8 cellular contexts compared by ENCODE assay signal in the genomic region with DNA sequence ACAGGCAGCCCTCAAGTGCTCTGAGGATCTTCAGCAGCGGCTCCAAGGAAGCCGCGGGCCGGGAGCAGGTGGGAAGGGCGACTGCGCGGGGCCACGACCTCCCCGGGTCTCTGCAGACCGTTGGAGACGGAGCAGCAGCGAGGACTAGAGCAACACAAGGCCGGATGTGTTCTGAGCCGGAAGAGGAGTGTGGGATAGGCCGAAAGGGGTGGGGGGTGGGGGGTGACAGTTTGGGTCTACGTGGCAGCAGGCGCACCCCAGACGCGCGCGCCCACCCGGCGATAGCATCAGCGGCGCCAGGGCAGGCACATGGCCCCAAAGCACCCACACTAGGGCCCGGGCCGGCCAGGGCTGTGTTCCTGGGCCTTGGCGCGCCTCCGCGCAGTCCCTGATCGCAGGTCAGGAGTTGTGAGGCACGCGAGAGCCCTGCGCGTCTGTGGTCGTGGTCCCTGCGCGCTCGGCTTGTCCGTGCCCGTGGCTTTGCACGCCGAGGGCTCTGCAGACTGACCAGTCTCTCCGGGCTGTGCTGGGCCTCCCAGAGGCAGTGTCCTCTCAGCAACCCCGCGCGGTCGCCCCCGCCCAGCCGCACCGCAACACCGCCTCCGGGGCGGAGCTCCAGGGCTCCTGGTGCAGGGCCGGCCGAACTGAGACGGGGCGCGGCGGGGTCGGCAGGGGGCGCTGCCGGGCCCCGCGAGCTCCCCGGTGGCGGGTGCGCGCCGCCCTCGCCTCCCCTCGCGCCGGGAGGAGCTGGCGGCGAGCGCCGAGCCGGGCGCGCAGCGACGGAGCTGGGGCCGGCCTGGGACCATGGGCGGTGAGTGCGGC. TPM values are rescaled to one million over a fixed set of nuclear protein-coding genes. Genes with fewer than 3 reads are reported as not detected.
DNase-seq lines count a peak whose midpoint lies in the region; TF ChIP-seq lines count a peak whose summit lies in the region.

A gene with protein sequence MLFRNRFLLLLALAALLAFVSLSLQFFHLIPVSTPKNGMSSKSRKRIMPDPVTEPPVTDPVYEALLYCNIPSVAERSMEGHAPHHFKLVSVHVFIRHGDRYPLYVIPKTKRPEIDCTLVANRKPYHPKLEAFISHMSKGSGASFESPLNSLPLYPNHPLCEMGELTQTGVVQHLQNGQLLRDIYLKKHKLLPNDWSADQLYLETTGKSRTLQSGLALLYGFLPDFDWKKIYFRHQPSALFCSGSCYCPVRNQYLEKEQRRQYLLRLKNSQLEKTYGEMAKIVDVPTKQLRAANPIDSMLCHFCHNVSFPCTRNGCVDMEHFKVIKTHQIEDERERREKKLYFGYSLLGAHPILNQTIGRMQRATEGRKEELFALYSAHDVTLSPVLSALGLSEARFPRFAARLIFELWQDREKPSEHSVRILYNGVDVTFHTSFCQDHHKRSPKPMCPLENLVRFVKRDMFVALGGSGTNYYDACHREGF (plus strand): TSS at position 725 of the 822 bp plus-strand sequence. CDS start 28,351 bp downstream, outside the sequence.

- H3K4me3 Mint-ChIP-seq in activated naive CD4-positive, alpha-beta T cell treated with anti-CD3 and anti-CD28 coated beads, Interleukin-2, amount 50 U/mL, for 24 hours, result peak within 1 kb of the TSS; percentile 93

- H3K27me3 ChIP-seq in GM06990 (replicated peaks; ENCODE audit: control insufficient read depth, insufficient read depth, low read length) (no peaks in the 10 kb centered on the region; the same call in none of the 2 replicates), HAP-1 (ENCODE audit: low read depth) (no peaks in the 10 kb centered on the region), SK-N-SH (ENCODE audit: insufficient read depth) (no peaks in the 10 kb centered on the region), parathyroid adenoma (ENCODE audit: control insufficient read depth, insufficient read depth, low read length) (no peaks in the 10 kb centered on the region), tibial nerve (no peaks in the 10 kb centered on the region)

- H2AFZ ChIP-seq in SK-N-SH (ENCODE audit: low read depth) (peak within 1 kb of the TSS; percentile 83), parathyroid adenoma (peak within 1 kb of the TSS; percentile 99)

- H3K4me3 ChIP-seq in GM06990 (replicated peaks; ENCODE audit: low read depth, low read length) (peak within 1 kb of the TSS; percentile 74), HAP-1 (peak within 1 kb of the TSS; percentile 74), SK-N-SH (ENCODE audit: low read depth in 2 of 2, low read length in 1 of 2) (peak within 1 kb of the TSS; percentile 74 to 79), parathyroid adenoma (ENCODE audit: low read depth, low read length) (peak within 1 kb of the TSS; percentile 58), tibial nerve (peak within 1 kb of the TSS; percentile 71 to 89 (median 80))

- in situ Hi-C loops in HAP-1 (cut with MboI; ENCODE audit: low sequenced_read_pairs), result no loop called here

- H3K27ac ChIP-seq in SK-N-SH (ENCODE audit: low read depth in 2 of 2, low read length in 1 of 2) (peak within 1 kb of the TSS in 1 of 2 experiments; percentile 84; a peak in 2 of 4 replicates), parathyroid adenoma (peak within 1 kb of the TSS; percentile 59), tibial nerve (peak within 1 kb of the TSS; percentile 76 to 90 (median 86))

- H3F3A ChIP-seq in SK-N-SH (replicated peaks; ENCODE audit: insufficient read depth), result no peaks in the 10 kb centered on the region

- H3K79me2 ChIP-seq in SK-N-SH (ENCODE audit: insufficient read depth) (no peaks in the 10 kb centered on the region), parathyroid adenoma (peaks cover 3% of the 10 kb centered on the region)

- H3K9me3 Mint-ChIP-seq in activated naive CD4-positive, alpha-beta T cell treated with anti-CD3 and anti-CD28 coated beads, Interleukin-2, amount 50 U/mL, for 24 hours, result no peaks in the 10 kb centered on the region

- peak; percentile 87 for DNase-seq in GM06990 (ENCODE audit: extremely low read depth, insufficient read length)
- peak; percentile 75 to 93 for DNase-seq in HAP-1 (ENCODE audit: low spot score in 2 of 2)
- DNase-seq in M059J (ENCODE audit: low read depth), result peak; percentile 91
- DNase-seq in SK-N-SH, result peak; percentile 96
- peak; percentile 78 to 98 (median 94) for DNase-seq in head of caudate nucleus
- peak; percentile 85 to 88 for DNase-seq in tibial nerve (ENCODE audit: low spot score in 2 of 2)

- no peaks in the 10 kb centered on the region for H3K9me3 ChIP-seq in HAP-1
- no peaks in the 10 kb centered on the region for H3K9me3 ChIP-seq in SK-N-SH
- no peaks in the 10 kb centered on the region for H3K9me3 ChIP-seq in parathyroid adenoma (ENCODE audit: control insufficient read depth, low read length)
- no peaks in the 10 kb centered on the region for H3K9me3 ChIP-seq in tibial nerve

- CTCF ChIA-PET in SK-N-SH (lab: Yijun Ruan, JAX), result interaction anchor here (0.5 to 4.2 kb wide), 44 partner anchors 9 to 1558 kb away, joined by 3 to 59 read pairs (median 4); partner anchors contain the start of gene SPSB4

- peak; percentile 25 to 57 for TF ChIP-seq POLR2A in tibial nerve (IDR thresholded peaks at IDR 0.05)

- H3K9ac ChIP-seq in SK-N-SH (peak within 1 kb of the TSS; percentile 60), parathyroid adenoma (peak within 1 kb of the TSS; percentile 23)

- TF ChIP-seq RAD21 in SK-N-SH (IDR thresholded peaks at IDR 0.05; ENCODE audit: low read length), result peak; percentile 57

- peak within 1 kb of the TSS; percentile 96 for H3K27ac Mint-ChIP-seq in activated naive CD4-positive, alpha-beta T cell treated with anti-CD3 and anti-CD28 coated beads, Interleukin-2, amount 50 U/mL, for 24 hours

- peaks cover 58% of the 10 kb centered on the region for H3K4me1 Mint-ChIP-seq in activated naive CD4-positive, alpha-beta T cell treated with anti-CD3 and anti-CD28 coated beads, Interleukin-2, amount 50 U/mL, for 24 hours

- POLR2A ChIA-PET in SK-N-SH (lab: Yijun Ruan, JAX), result interaction anchor here (0.6 to 0.9 kb wide), 4 partner anchors 44 to 71 kb away, joined by 3 to 7 read pairs (median 4); no protein-coding TSS in a partner anchor

- peak within 1 kb of the TSS; percentile 96 for H3K4me2 ChIP-seq in SK-N-SH
- peak within 1 kb of the TSS; percentile 84 for H3K4me2 ChIP-seq in parathyroid adenoma (ENCODE audit: low read length)

- TF ChIP-seq EP300 in SK-N-SH (IDR thresholded peaks at IDR 0.05; ENCODE audit: borderline replicate concordance in 1 of 2, low read depth in 1 of 2, low read length in 1 of 2), result no peak
- peak in 1 of 2 donors; percentile 75 for TF ChIP-seq EP300 in tibial nerve (IDR thresholded peaks at IDR 0.05)

- peaks cover 1% of the 10 kb centered on the region for H3K36me3 Mint-ChIP-seq in activated naive CD4-positive, alpha-beta T cell treated with anti-CD3 and anti-CD28 coated beads, Interleukin-2, amount 50 U/mL, for 24 hours

- WGBS in SK-N-SH (ENCODE audit: low lambda C conversion rate), result 65% methylated on average over 24 of the region's 87 CpGs
- 0 to 1% methylated on average over 24 to 26 of the region's 87 CpGs for WGBS in tibial nerve, 2 donors

- H3K36me3 ChIP-seq in GM06990 (ENCODE audit: control insufficient read depth, insufficient read depth, low read length) (no peaks in the 10 kb centered on the region), HAP-1 (replicated peaks) (peaks cover 3% of the 10 kb centered on the region), SK-N-SH (replicated peaks in 1 of 2; ENCODE audit: control insufficient read depth in 1 of 2, insufficient read depth in 2 of 2, low read length in 1 of 2) (peaks cover 0 to 6% of the 10 kb centered on the region in 2 experiments), parathyroid adenoma (ENCODE audit: control insufficient read depth, insufficient read depth, low read length) (no peaks in the 10 kb centered on the region), tibial nerve (peaks cover 0 to 7% (median 0%) of the 10 kb centered on the region in 3 donors)

- H4K20me1 ChIP-seq in SK-N-SH (ENCODE audit: insufficient read depth), result no peaks in the 10 kb centered on the region

- TF ChIP-seq CTCF in GM06990 (IDR thresholded peaks at IDR 0.05; ENCODE audit: insufficient read depth, low read length, poor library complexity, severe bottlenecking), result peak; percentile 33
- TF ChIP-seq CTCF in SK-N-SH (IDR thresholded peaks at IDR 0.05), result peak; percentile 58
- peak; percentile 59 for TF ChIP-seq CTCF in parathyroid adenoma (IDR thresholded peaks at IDR 0.05)
- peak; percentile 73 to 98 (median 95) for TF ChIP-seq CTCF in tibial nerve (IDR thresholded peaks at IDR 0.05)

- H3K4me1 ChIP-seq in HAP-1 (peaks cover 33% of the 10 kb centered on the region), SK-N-SH (ENCODE audit: control insufficient read depth in 1 of 2, insufficient read depth in 2 of 2, low read depth in 1 of 2, low read length in 1 of 2) (peaks cover 5 to 57% of the 10 kb centered on the region in 2 experiments; a peak in 3 of 4 replicates), parathyroid adenoma (peaks cover 3% of the 10 kb centered on the region), tibial nerve (peaks cover 0 to 18% (median 3%) of the 10 kb centered on the region in 4 donors)

- no peaks in the 10 kb centered on the region for H3K9me2 ChIP-seq in SK-N-SH

- intact Hi-C loops in head of caudate nucleus (cut with DNase I), result loop anchor here (5.0 kb wide), 2 partner anchors 46 to 289 kb away; partner anchors contain the start of gene SLC25A36

- no peaks in the 10 kb centered on the region for H3K27me3 Mint-ChIP-seq in activated naive CD4-positive, alpha-beta T cell treated with anti-CD3 and anti-CD28 coated beads, Interleukin-2, amount 50 U/mL, for 24 hours

RNA-seq across cellular contexts. Expression of the gene that starts here (rescaled TPM):
- 14.5 and 17.7 TPM in 2 replicates for total RNA-seq in M059J (2014; rRNA removed; shearing (Covaris generic))
- polyA plus RNA-seq in SK-N-SH (2012; rRNA removed), result 8.6 and 12.1 TPM in 2 replicates
- 8.4 and 8.8 TPM in 2 replicates for polyA plus RNA-seq in SK-N-SH (2012; cell fraction: cytosol; rRNA removed)
- polyA plus RNA-seq in SK-N-SH (2012; cell fraction: nucleus; rRNA removed), result 11.6 and 16.9 TPM in 2 replicates
- total RNA-seq in tibial nerve, result 10 to 100 TPM in 3 of 4 donors, 1 to 10 TPM in 1; 9.9 to 11.7 (median 10.0) TPM

Comparison
In these comparisons a context has a peak if more than half of its experiments do, and no peak if none do; other contexts are left out.
1. CTCF ChIP-seq: peak in every context shown above with its lines; median percentile 95 in tibial nerve; 59 in parathyroid adenoma; 58 in SK-N-SH; 33 in GM06990.